ENCODE assay signal across 17 cellular contexts in genomic region chr11:71096751-71097388, GRCh38.
DNase-seq lines count a peak whose midpoint lies in the region; ATAC-seq and TF ChIP-seq lines count a peak whose summit lies in the region.
"Had no signal": no experiment of that assay in that cellular context is flagged by ENCODE, and none has a peak within 500 bp of the region (broad histone marks: within the 10 kb centered on the region; RNA-seq: fewer than 3 reads in every experiment).

No MANE protein-coding gene starts in this region.

- no peaks in the 10 kb centered on the region for H3K4me1 Mint-ChIP-seq in MCF 10A (ENCODE audit: insufficient read depth, unreplicated experiment)

- ATAC-seq in GM18909 (IDR thresholded peaks at IDR 0.05; ENCODE audit: poor library complexity, unreplicated experiment), result no peak
- ATAC-seq: GM12878, HCT116 had no signal

- CTCF ChIA-PET in mammary epithelial cell (lab: Charles Lee; ENCODE audit: low non-redundant PET) (no interaction called here), MCF 10A (lab: Yijun Ruan, JAX) (interaction anchor here (0.7 to 0.9 kb wide), 2 partner anchors 20 to 216 kb away, joined by 3 to 4 read pairs; no protein-coding TSS in a partner anchor)

- in situ Hi-C loops in mammary epithelial cell (cut with MboI; ENCODE audit: low sequenced_read_pairs in 2 of 2), result no loop called here
- in situ Hi-C loops in astrocyte of the spinal cord (cut with HindIII; ENCODE audit: low sequenced_read_pairs), result no loop called here

- no peak overlapping the region for H3K27ac ChIP-seq in mammary epithelial cell (ENCODE audit: insufficient read depth, low read depth, low read length)
- H3K27ac ChIP-seq: 22Rv1, C4-2B, SJCRH30 had no signal

- H3K9ac ChIP-seq in mammary epithelial cell (ENCODE audit: insufficient read depth, low read length), result no peak overlapping the region

- H3K4me3 Mint-ChIP-seq in MCF 10A (ENCODE audit: unreplicated experiment), result no peak overlapping the region

- dilution Hi-C loops in mammary epithelial cell (cut with HindIII; ENCODE audit: low sequenced_read_pairs), result no loop called here

- no peak overlapping the region for H2AFZ ChIP-seq in mammary epithelial cell (ENCODE audit: low read depth, low read length)

- intact Hi-C loops in mammary epithelial cell (cut with micrococcal nuclease), result no loop called here
- intact Hi-C loops in MCF 10A (cut with micrococcal nuclease), result no loop called here

- no peak overlapping the region for H3K4me2 ChIP-seq in mammary epithelial cell (ENCODE audit: insufficient read depth, low read depth, low read length)

- POLR2A ChIA-PET in MCF 10A (lab: Yijun Ruan, JAX), result interaction anchor here (0.6 kb wide), 1 partner anchor 237 kb away, joined by 3 read pairs; no protein-coding TSS in a partner anchor

- WGBS in mammary epithelial cell (ENCODE audit: low coverage, missing lambda C conversion rate), result 61% methylated on average over 7 of the region's 10 CpGs

- H3K9me3 ChIP-seq in mammary epithelial cell (replicated peaks; ENCODE audit: insufficient read depth, low read length), result no peaks in the 10 kb centered on the region
- H3K9me3 ChIP-seq: SJCRH30 had no signal

- H3K27me3 ChIP-seq in mammary epithelial cell (ENCODE audit: insufficient read depth, low read length), result no peaks in the 10 kb centered on the region
- H3K27me3 ChIP-seq: SJCRH30 had no signal

- H3K4me1 ChIP-seq in mammary epithelial cell (ENCODE audit: insufficient read depth, low read length), result peaks cover 5% of the 10 kb centered on the region
- H3K4me1 ChIP-seq: SJCRH30 had no signal

- H3K79me2 ChIP-seq in mammary epithelial cell (ENCODE audit: insufficient read depth, low read length), result no peaks in the 10 kb centered on the region

- H3K27me3 Mint-ChIP-seq in MCF 10A (ENCODE audit: insufficient read depth, unreplicated experiment), result no peaks in the 10 kb centered on the region

- H3K27ac Mint-ChIP-seq in MCF 10A (ENCODE audit: low read depth, unreplicated experiment), result no peak overlapping the region

- TF ChIP-seq CTCF in mammary epithelial cell (conservative IDR thresholded peaks at IDR 0.05 in 1 of 2, IDR thresholded peaks at IDR 0.05 in 1 of 2; ENCODE audit: extremely low read depth in 1 of 2, insufficient read depth in 1 of 2, low read depth in 1 of 2, low read length in 2 of 2) (no peak), MCF 10A (IDR thresholded peaks at IDR 0.05; ENCODE audit: unreplicated experiment) (no peak), astrocyte of the spinal cord (IDR thresholded peaks at IDR 0.05; ENCODE audit: low read depth, low read length) (no peak)

- BruUV-seq in mammary epithelial cell (replicated peaks; lab: Mats Ljungman, UMichigan), result no TSS peak
- no TSS peak for BruUV-seq in MCF 10A (replicated peaks; lab: Mats Ljungman, UMichigan)

- H3K4me3 ChIP-seq in mammary epithelial cell (replicated peaks in 1 of 3; ENCODE audit: insufficient read depth in 1 of 3, low read depth in 2 of 3, low read length in 3 of 3) (no peak overlapping the region), astrocyte of the spinal cord (ENCODE audit: low read depth, low read length) (no peak overlapping the region)
- H3K4me3 ChIP-seq: GM12878, SJCRH30 had no signal

- H3K36me3 ChIP-seq in mammary epithelial cell (ENCODE audit: insufficient read depth, low read length), result no peaks in the 10 kb centered on the region
- H3K36me3 ChIP-seq: SJCRH30 had no signal

- no peaks in the 10 kb centered on the region for H3K36me3 Mint-ChIP-seq in MCF 10A (ENCODE audit: insufficient read depth, unreplicated experiment)

- peaks cover 26% of the 10 kb centered on the region for H3K9me3 Mint-ChIP-seq in MCF 10A (ENCODE audit: unreplicated experiment)

- DNase-seq in mammary epithelial cell (peak; percentile 13), MCF 10A (ENCODE audit: unreplicated experiment) (no peak), astrocyte of the spinal cord (ENCODE audit: low read depth, low spot score) (peak; percentile 25), kidney tubule cell (ENCODE audit: low spot score) (peak; percentile 74), SIG-M5 treated with dmso at 0.1 percent for 504 hours (lab: John Stamatoyannopoulos, UW; ENCODE audit: unreplicated experiment) (no peak), T-helper 9 cell (no peak), NCI-H446 (lab: John Stamatoyannopoulos, UW) (no peak)
- DNase-seq: NCI-H1092, NCI-H1694 treated with DMSO at 0.1 percent for 48 hours, NCI-H446 treated with DMSO at 0.1 percent for 48 hours, NCI-H774, SJCRH30 had no signal

- no peaks in the 10 kb centered on the region for H4K20me1 ChIP-seq in mammary epithelial cell (ENCODE audit: insufficient read depth, low read length)

Comparison
In these comparisons a context has a peak if more than half of its experiments do, and no peak if none do; other contexts are left out.
1. DNase-seq: peak in mammary epithelial cell (single experiment), astrocyte of the spinal cord (single experiment) and kidney tubule cell (single experiment); none in MCF 10A (single experiment), SIG-M5 treated with dmso at 0.1 percent for 504 hours (single experiment), T-helper 9 cell (single experiment) and NCI-H446 (0 of 2).